ENCODE assay signal across 16 cellular contexts in the genomic region with DNA sequence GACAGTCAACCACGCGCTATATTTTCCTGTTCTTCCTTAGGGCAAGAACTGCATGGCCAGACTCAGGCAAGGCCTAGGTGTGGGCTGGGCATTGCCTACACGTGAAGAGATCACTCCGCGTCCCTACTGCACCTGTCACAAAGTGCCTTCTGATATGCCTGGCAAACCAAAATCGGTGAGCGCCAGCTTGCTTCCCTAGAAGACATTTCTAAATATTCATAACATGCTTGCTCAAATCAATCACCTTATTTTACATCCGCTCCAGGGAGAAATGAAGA.
"Had no signal": no experiment of that assay in that cellular context is flagged by ENCODE, and none has a peak within 500 bp of the region (broad histone marks: within the 10 kb centered on the region; RNA-seq: fewer than 3 reads in every experiment).

No MANE protein-coding gene starts in this region.

- ATAC-seq: stimulated activated naive CD8-positive, alpha-beta T cell treated with anti-CD3 and anti-CD28 coated beads, Interleukin-15, Interleukin-2, amounts not matched to agents 100 U/mL and 50 U/mL, for 24 hours had no signal

- DNase-seq: activated CD4-positive, alpha-beta memory T cell treated with anti-CD3 and anti-CD28 coated beads for 36 hours; activated CD4-positive, alpha-beta T cell treated with anti-CD3 and anti-CD28 coated beads for 1 hour; activated gamma-delta T cell; activated T-cell treated with anti-CD3 and anti-CD28 coated beads, Interleukin-2, amount 50 U/mL, for 24 hours; colonic mucosa; effector CD4-positive, alpha-beta T cell; esophagus squamous epithelium; glutamatergic neuron; mesenchymal stem cell; occipital lobe; stimulated activated CD4-positive, alpha-beta T cell treated with anti-CD3 and anti-CD28 coated beads, Interleukin-4, amount 100 ng/mL, for 4 hours; stimulated activated naive CD8-positive, alpha-beta T cell treated with anti-CD3 and anti-CD28 coated beads, Interleukin-15, Interleukin-2, amounts not matched to agents 100 U/mL and 50 U/mL, for 24 hours; T-helper 1 cell had no signal

- H3K9me3 Mint-ChIP-seq: activated CD4-positive, alpha-beta memory T cell treated with anti-CD3 and anti-CD28 coated beads for 36 hours; activated T-cell treated with anti-CD3 and anti-CD28 coated beads, Interleukin-2, amount 50 U/mL, for 24 hours; nephron; type B pancreatic cell had no signal

- H3K27ac Mint-ChIP-seq: activated CD4-positive, alpha-beta memory T cell treated with anti-CD3 and anti-CD28 coated beads for 36 hours; nephron; type B pancreatic cell had no signal

- H3K4me1 ChIP-seq: colonic mucosa had no signal

- H3K4me3 ChIP-seq: colonic mucosa, esophagus squamous epithelium, skin epidermis had no signal

- H3K36me3 Mint-ChIP-seq: type B pancreatic cell had no signal

- H3K4me3 Mint-ChIP-seq: activated CD4-positive, alpha-beta memory T cell treated with anti-CD3 and anti-CD28 coated beads for 36 hours; activated T-cell treated with anti-CD3 and anti-CD28 coated beads, Interleukin-2, amount 50 U/mL, for 24 hours; nephron; type B pancreatic cell had no signal

- H3K9me3 ChIP-seq: colonic mucosa, esophagus squamous epithelium had no signal

- H3K27ac ChIP-seq: colonic mucosa, esophagus squamous epithelium, skin epidermis had no signal
